17 cellular contexts compared by ENCODE assay signal in the genomic region with DNA sequence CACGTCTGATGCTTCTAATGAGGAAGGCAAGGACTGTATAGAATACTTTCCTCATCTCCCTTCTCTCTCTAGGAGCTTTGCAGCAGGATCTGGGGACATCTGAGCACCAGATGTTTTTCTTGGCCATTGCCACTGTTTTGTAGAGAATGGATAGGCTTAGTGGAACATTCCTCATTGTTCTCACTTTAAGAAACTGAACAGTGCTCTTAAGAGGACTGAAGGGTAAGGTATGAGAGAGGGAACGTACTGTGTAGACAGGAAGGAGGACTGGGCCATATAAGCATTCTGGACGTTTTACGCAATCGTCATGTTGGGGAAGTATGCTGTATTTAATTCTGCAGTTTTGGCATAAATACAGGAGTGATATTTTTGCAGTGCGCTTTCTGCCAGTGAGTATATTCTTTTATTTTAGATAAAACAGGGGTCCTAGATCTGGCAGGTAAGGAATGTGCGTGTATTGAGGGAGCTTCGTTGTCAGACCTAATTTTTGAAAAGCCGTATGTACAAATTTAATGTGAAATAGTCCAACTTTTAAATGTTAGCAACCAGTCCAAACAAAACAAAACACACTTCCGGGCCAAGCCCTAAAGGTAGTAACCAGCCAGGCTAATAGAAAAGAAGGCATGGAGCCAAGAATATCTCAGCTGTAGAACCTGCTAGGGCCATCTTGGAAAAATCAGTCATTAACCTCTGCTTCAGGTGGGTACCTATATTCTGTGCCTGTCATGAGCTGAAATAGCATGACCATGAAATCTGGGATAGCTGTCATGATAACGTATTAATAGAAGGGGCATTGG.
A peak's percentile ranks its signal among the peaks of the same experiment; 100 is the strongest.
DNase-seq lines count a peak whose midpoint lies in the region; ATAC-seq and TF ChIP-seq lines count a peak whose summit lies in the region.
"Had no signal": no experiment of that assay in that cellular context is flagged by ENCODE, and none has a peak within 500 bp of the region (broad histone marks: within the 10 kb centered on the region; RNA-seq: fewer than 3 reads in every experiment).

No MANE protein-coding gene starts in this region.

- peak overlapping the region; percentile 2 for H3K27ac Mint-ChIP-seq in mesothelial cell of epicardium
- H3K27ac Mint-ChIP-seq: dendritic cell treated with granulocyte-macrophage colony-stimulating factor and Interleukin-4, amounts not matched to agents 40 ng/mL and 50 ng/mL, for 4 days had no signal

- no peaks in the 10 kb centered on the region for H3K9me3 ChIP-seq in esophagus muscularis mucosa
- H3K9me3 ChIP-seq in tibial artery = no peaks in the 10 kb centered on the region
- H3K9me3 ChIP-seq: psoas muscle, stomach had no signal

- H3K4me3 ChIP-seq in BJ (ENCODE audit: low read depth, low read length) (no peak overlapping the region), esophagus muscularis mucosa (no peak overlapping the region), tibial artery (no peak overlapping the region)
- H3K4me3 ChIP-seq: psoas muscle, stomach had no signal

- H3K4me1 ChIP-seq in esophagus muscularis mucosa = peaks cover 12 to 20% (median 15%) of the 10 kb centered on the region in 4 donors
- H3K4me1 ChIP-seq in tibial artery = peaks cover 0 to 20% (median 7%) of the 10 kb centered on the region in 4 donors
- H3K4me1 ChIP-seq: psoas muscle, stomach had no signal

- TF ChIP-seq CTCF in BJ (IDR thresholded peaks at IDR 0.05; ENCODE audit: insufficient read depth, low read depth, low read length) (no peak), esophagus muscularis mucosa (IDR thresholded peaks at IDR 0.05) (no peak), mesothelial cell of epicardium (IDR thresholded peaks at IDR 0.05; ENCODE audit: unreplicated experiment) (no peak), tibial artery (IDR thresholded peaks at IDR 0.05) (no peak)

- no peak for TF ChIP-seq EP300 in esophagus muscularis mucosa (IDR thresholded peaks at IDR 0.05)

- intact Hi-C loops in esophagus muscularis mucosa (cut with DNase I) (no loop called here), tibial artery (cut with DNase I; ENCODE audit: low total_unique reads) (no loop called here)

- H3K36me3 ChIP-seq in BJ (ENCODE audit: control insufficient read depth, insufficient read depth, low read length) (peaks cover 8% of the 10 kb centered on the region), esophagus muscularis mucosa (peaks cover 17 to 99% (median 81%) of the 10 kb centered on the region in 4 donors), tibial artery (peaks cover 45 to 87% (median 57%) of the 10 kb centered on the region in 3 donors)

- peak; percentile 53 for DNase-seq in BJ (ENCODE audit: low read depth)
- DNase-seq in RPMI7951 (ENCODE audit: low read depth) = peak; percentile 48
- DNase-seq in esophagus muscularis mucosa (ENCODE audit: extremely low spot score) = no peak
- no peak for DNase-seq in mesothelial cell of epicardium (ENCODE audit: low spot score in 2 of 2, unreplicated experiment in 2 of 2)
- DNase-seq in NK-92 treated with Interleukin-12 subunit alpha and Interleukin-12 subunit beta, amount 100 ng/mL, for 24 hours (lab: John Stamatoyannopoulos, UW) = no peak
- no peak for DNase-seq in SW480 (ENCODE audit: low spot score)
- DNase-seq in tibial artery = no peak
- DNase-seq: activated CD4-positive, alpha-beta T cell treated with anti-CD3 and anti-CD28 coated beads for 48 hours; CD4-positive, alpha-beta memory T cell; NCI-H2227 treated with DMSO at 0.1 percent for 48 hours; psoas muscle; stimulated activated CD4-positive, alpha-beta T cell treated with anti-CD3 and anti-CD28 coated beads, Interleukin-4, amount 100 ng/mL, for 24 hours; stomach; T-helper 1 cell had no signal

- POLR2A ChIA-PET in BJ (lab: Charles Lee) = no interaction called here

- CTCF ChIA-PET in BJ (lab: Yijun Ruan, JAX) = interaction anchor here (1.0 to 1.4 kb wide), 5 partner anchors 14 to 144 kb away, joined by 3 read pairs; no protein-coding TSS in a partner anchor

- ATAC-seq in HG02870 (IDR thresholded peaks at IDR 0.05; ENCODE audit: unreplicated experiment) = no peak

- peaks cover 33% of the 10 kb centered on the region for H3K4me1 Mint-ChIP-seq in mesothelial cell of epicardium

- H3K27ac ChIP-seq in esophagus muscularis mucosa (replicated peaks in 1 of 4) = peak overlapping the region in 3 of 4 donors; percentile 1 to 37 (median 17)
- peak overlapping the region in 1 of 2 donors; percentile 9 for H3K27ac ChIP-seq in tibial artery
- H3K27ac ChIP-seq: psoas muscle had no signal

- H3K27me3 ChIP-seq in BJ (ENCODE audit: control insufficient read depth, insufficient read depth, low read length) (no peaks in the 10 kb centered on the region), esophagus muscularis mucosa (no peaks in the 10 kb centered on the region), tibial artery (no peaks in the 10 kb centered on the region)
- H3K27me3 ChIP-seq: stomach had no signal

- H3K36me3 Mint-ChIP-seq in mesothelial cell of epicardium = peaks cover 45% of the 10 kb centered on the region

- H3K9me3 Mint-ChIP-seq in mesothelial cell of epicardium = no peaks in the 10 kb centered on the region
- H3K9me3 Mint-ChIP-seq: activated T-helper 2 cell treated with anti-CD3 and anti-CD28 coated beads, Interferon-gamma antibody, Interleukin-2, Interleukin-4, amounts not matched to agents 10 μg/mL and 5 μg/mL and 100 μg/mL, durations not matched to agents 14 hours and 24 hours and 36 hours; CD4-positive, alpha-beta memory T cell; dendritic cell treated with granulocyte-macrophage colony-stimulating factor and Interleukin-4, amounts not matched to agents 40 ng/mL and 50 ng/mL, for 4 days had no signal

- WGBS in esophagus muscularis mucosa = 62% methylated on average over 11 of the region's 11 CpGs

- no peaks in the 10 kb centered on the region for H3K27me3 Mint-ChIP-seq in mesothelial cell of epicardium (ENCODE audit: low read depth)
- H3K27me3 Mint-ChIP-seq: CD4-positive, alpha-beta memory T cell; dendritic cell treated with granulocyte-macrophage colony-stimulating factor and Interleukin-4, amounts not matched to agents 40 ng/mL and 50 ng/mL, for 4 days had no signal

- no peak for TF ChIP-seq POLR2A in esophagus muscularis mucosa (IDR thresholded peaks at IDR 0.05; ENCODE audit: low read depth)

- no peak overlapping the region for H3K4me3 Mint-ChIP-seq in mesothelial cell of epicardium
- H3K4me3 Mint-ChIP-seq: CD4-positive, alpha-beta memory T cell; dendritic cell treated with granulocyte-macrophage colony-stimulating factor and Interleukin-4, amounts not matched to agents 40 ng/mL and 50 ng/mL, for 4 days had no signal

Comparison
In these comparisons a context has a peak if more than half of its experiments do, and no peak if none do; other contexts are left out.
1. DNase-seq: peak in BJ (single experiment) and RPMI7951 (single experiment); none in esophagus muscularis mucosa (single experiment), mesothelial cell of epicardium (0 of 2), NK-92 treated with Interleukin-12 subunit alpha and Interleukin-12 subunit beta, amount 100 ng/mL, for 24 hours (single experiment), SW480 (single experiment) and tibial artery (0 of 2).